In the genomic region with DNA sequence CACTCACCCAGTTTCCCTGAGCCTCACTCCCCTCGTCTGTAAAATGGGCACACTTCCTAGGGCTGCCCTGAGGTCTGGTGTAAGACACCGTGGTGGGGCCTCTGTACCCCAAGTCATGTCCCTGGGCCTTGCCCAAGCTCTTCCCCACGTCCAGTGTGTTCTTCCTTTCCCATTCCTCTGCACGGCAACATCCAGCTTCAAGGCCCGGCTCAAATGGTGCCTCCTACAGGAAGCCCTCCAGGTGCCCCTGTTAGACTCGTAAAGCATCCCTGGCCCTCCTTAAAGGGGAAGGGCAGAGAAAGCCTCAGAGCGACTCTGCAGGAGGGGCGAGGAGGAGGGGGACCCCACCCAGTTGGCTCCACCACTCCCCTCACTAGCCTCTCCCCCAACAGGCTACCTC, we compare ENCODE assay signal across 31 cellular contexts.
"Had no signal": no experiment of that assay in that cellular context is flagged by ENCODE, and none has a peak within 500 bp of the region (broad histone marks: within the 10 kb centered on the region; RNA-seq: fewer than 3 reads in every experiment).

No MANE protein-coding gene starts in this region.

- H3K4me3 ChIP-seq: ovary, psoas muscle, skin epidermis, smooth muscle cell, spleen, suprapubic skin, testis, tibial nerve, upper lobe of left lung, vagina had no signal

- H3K9me3 Mint-ChIP-seq: natural killer cell treated with Interleukin-12 subunit alpha and Interleukin-12 subunit beta and Interleukin-15 and Interleukin-18, amount 100 ng/mL, for 72 hours; neural crest cell had no signal

- H3K4me3 Mint-ChIP-seq: naive thymus-derived CD8-positive, alpha-beta T cell; natural killer cell treated with Interleukin-12 subunit alpha and Interleukin-12 subunit beta and Interleukin-15 and Interleukin-18, amount 100 ng/mL, for 72 hours; nephron progenitor cell; neural crest cell; stimulated activated memory B cell treated with anti-CD40 and anti-IgM and Interleukin-4, amounts not matched to agents 10 μg/mL and 1 μg/mL and 100 μg/mL, for 72 hours; stimulated activated naive CD8-positive, alpha-beta T cell treated with anti-CD3 and anti-CD28 coated beads, Interleukin-15, amount 100 ng/mL, for 72 hours had no signal

- H3K4me1 Mint-ChIP-seq: neural crest cell had no signal

- ATAC-seq: naive thymus-derived CD8-positive, alpha-beta T cell; psoas muscle; right cardiac atrium; sciatic nerve; stimulated activated memory B cell treated with anti-CD40 and anti-IgM and Interleukin-4, amounts not matched to agents 10 μg/mL and 1 μg/mL and 100 μg/mL, for 72 hours; stimulated activated naive CD8-positive, alpha-beta T cell treated with anti-CD3 and anti-CD28 coated beads, Interleukin-15, amount 100 ng/mL, for 72 hours had no signal

- H3K9me3 ChIP-seq: neutrophil, ovary, psoas muscle, suprapubic skin, testis, upper lobe of left lung, vagina had no signal

- H3K27ac ChIP-seq: neutrophil, ovary, parathyroid adenoma, psoas muscle, skin epidermis, spleen, suprapubic skin, testis, tibial nerve, upper lobe of left lung, vagina had no signal

- H3K27ac Mint-ChIP-seq: natural killer cell treated with Interleukin-12 subunit alpha and Interleukin-12 subunit beta and Interleukin-15 and Interleukin-18, amount 100 ng/mL, for 72 hours; nephron progenitor cell; progenitor cell of endocrine pancreas; stimulated activated memory B cell treated with anti-CD40 and anti-IgM and Interleukin-4, amounts not matched to agents 10 μg/mL and 1 μg/mL and 100 μg/mL, for 72 hours; stimulated activated naive CD8-positive, alpha-beta T cell treated with anti-CD3 and anti-CD28 coated beads, Interleukin-15, amount 100 ng/mL, for 72 hours had no signal

- H3K4me2 ChIP-seq: smooth muscle cell had no signal

- DNase-seq: naive thymus-derived CD8-positive, alpha-beta T cell; nephron progenitor cell; nucleus accumbens; ovary; posterior cingulate gyrus; psoas muscle; right cardiac atrium; stimulated activated CD4-positive, alpha-beta T cell treated with anti-CD3 and anti-CD28 coated beads, Interleukin-12 subunit alpha, Interleukin-12 subunit beta, amount 100 ng/mL, for 4 hours; stimulated activated CD4-positive, alpha-beta T cell treated with anti-CD3 and anti-CD28 coated beads, Interleukin-1b, Interleukin-23, amount 100 ng/mL, for 48 hours; stimulated activated CD4-positive, alpha-beta T cell treated with anti-CD3 and anti-CD28 coated beads, Interleukin-4, amount 100 ng/mL, for 1 hour; stimulated activated CD4-positive, alpha-beta T cell treated with anti-CD3 and anti-CD28 coated beads, Interleukin-4, amount 100 ng/mL, for 4 hours; stimulated activated CD8-positive, alpha-beta memory T cell treated with anti-CD3 and anti-CD28 coated beads, Interleukin-4, amount 100 ng/mL, for 48 hours; stimulated activated naive CD4-positive, alpha-beta T cell; stimulated activated naive CD8-positive, alpha-beta T cell treated with anti-CD3 and anti-CD28 coated beads, Interleukin-15, amount 100 ng/mL, for 72 hours; stimulated activated naive CD8-positive, alpha-beta T cell treated with anti-CD3 and anti-CD28 coated beads, Interleukin-15, Interleukin-2, amounts not matched to agents 100 U/mL and 50 U/mL, for 24 hours; testis; trophoblast cell had no signal

- H3K27me3 Mint-ChIP-seq: natural killer cell treated with Interleukin-12 subunit alpha and Interleukin-12 subunit beta and Interleukin-15 and Interleukin-18, amount 100 ng/mL, for 72 hours; progenitor cell of endocrine pancreas had no signal

- H3K4me1 ChIP-seq: parathyroid adenoma, psoas muscle, testis, tibial nerve, upper lobe of left lung, vagina had no signal

- H3K36me3 Mint-ChIP-seq: naive thymus-derived CD8-positive, alpha-beta T cell; natural killer cell treated with Interleukin-12 subunit alpha and Interleukin-12 subunit beta and Interleukin-15 and Interleukin-18, amount 100 ng/mL, for 72 hours; stimulated activated memory B cell treated with anti-CD40 and anti-IgM and Interleukin-4, amounts not matched to agents 10 μg/mL and 1 μg/mL and 100 μg/mL, for 72 hours had no signal
